ENCODE assay signal across 16 cellular contexts in the genomic region with DNA sequence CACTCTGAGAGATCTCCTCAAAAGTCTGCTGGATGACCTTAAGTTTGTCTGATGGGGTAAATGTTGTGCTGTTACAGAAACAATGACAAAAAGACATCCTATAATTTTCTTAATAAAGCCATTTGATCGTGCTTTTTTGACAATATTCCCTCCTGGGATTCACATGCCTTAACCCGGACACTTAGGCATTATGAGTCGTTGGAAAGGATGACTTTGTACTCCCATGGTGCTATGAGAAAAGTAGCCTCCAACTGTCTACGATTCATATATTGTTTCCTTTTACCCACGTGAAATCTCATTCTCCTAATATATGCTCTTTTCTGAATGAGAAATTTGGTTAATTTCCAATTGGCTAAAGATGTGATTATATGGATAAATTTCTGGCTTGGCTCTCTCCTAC. TPM values are rescaled to one million over a fixed set of nuclear protein-coding genes. Genes with fewer than 3 reads are reported as not detected.
DNase-seq lines count a peak whose midpoint lies in the region; ATAC-seq and TF ChIP-seq lines count a peak whose summit lies in the region.
"Had no signal": no experiment of that assay in that cellular context is flagged by ENCODE, and none has a peak within 500 bp of the region (broad histone marks: within the 10 kb centered on the region; RNA-seq: fewer than 3 reads in every experiment).

No MANE protein-coding gene starts in this region.

- no peak overlapping the region for H3K9ac ChIP-seq in PC-3 (ENCODE audit: low read length)

- H3K9me3 Mint-ChIP-seq in HFFc6 = no peaks in the 10 kb centered on the region
- H3K9me3 Mint-ChIP-seq: CD8-positive, alpha-beta T cell; GM23338 had no signal

- no peak overlapping the region for H3K4me3 Mint-ChIP-seq in HFFc6
- H3K4me3 Mint-ChIP-seq: B cell; CD8-positive, alpha-beta T cell; GM23338 had no signal

- H3K4me1 ChIP-seq in ACC112 (ENCODE audit: control insufficient read depth, insufficient read depth, low read length, unreplicated experiment) (peaks cover 44% of the 10 kb centered on the region), PC-3 (ENCODE audit: insufficient read depth, low read length) (peaks cover 17% of the 10 kb centered on the region)

- no peaks in the 10 kb centered on the region for H3K9me2 ChIP-seq in PC-3 (replicated peaks; ENCODE audit: low read length)

- ATAC-seq in PC-3 = peak; percentile 27; the same call in 1 of the 2 replicates
- ATAC-seq: CD8-positive, alpha-beta T cell; GM12878; GM23338; HepG2 had no signal

- no peak overlapping the region for H3K4me2 ChIP-seq in PC-3 (ENCODE audit: low read length)
- H3K4me2 ChIP-seq: GM23338 had no signal

- intact Hi-C loops in PC-3 (cut with micrococcal nuclease) = no loop called here

- no peak for DNase-seq in HFFc6
- DNase-seq in PC-3 = peak; percentile 40
- DNase-seq in fibroblast of mammary gland (ENCODE audit: low read depth) = peak; percentile 48
- DNase-seq in activated CD4-positive, alpha-beta T cell treated with anti-CD3 and anti-CD28 coated beads, Interleukin-2, amount 50 U/mL, for 48 hours = no peak
- DNase-seq in H7 = no peak
- no peak for DNase-seq in effector CD8-positive, alpha-beta T cell (lab: John Stamatoyannopoulos, UW)
- DNase-seq: 8988T; C1 segment of cervical spinal cord; Caco-2; CD8-positive, alpha-beta T cell had no signal

- BruUV-seq in PC-3 (replicated peaks; lab: Mats Ljungman, UMichigan) = no TSS peak

- peaks cover 73% of the 10 kb centered on the region for H3K4me1 Mint-ChIP-seq in HFFc6 (ENCODE audit: low read depth)
- H3K4me1 Mint-ChIP-seq: B cell had no signal

- H3K9me3 ChIP-seq in PC-3 (ENCODE audit: low read length) = no peaks in the 10 kb centered on the region
- H3K9me3 ChIP-seq: Caco-2, HAP-1 had no signal

- H3K79me2 ChIP-seq in ACC112 (ENCODE audit: control insufficient read depth, insufficient read depth, low read length, unreplicated experiment) (no peaks in the 10 kb centered on the region), PC-3 (ENCODE audit: low read length) (no peaks in the 10 kb centered on the region)

- H3K4me3 ChIP-seq in ACC112 (ENCODE audit: low read depth, low read length) = no peak overlapping the region
- no peak overlapping the region for H3K4me3 ChIP-seq in PC-3 (ENCODE audit: low read length)
- H3K4me3 ChIP-seq in fibroblast of mammary gland (ENCODE audit: control insufficient read depth, low read depth, low read length) = no peak overlapping the region
- no peak overlapping the region for H3K4me3 ChIP-seq in H7 (ENCODE audit: insufficient read depth, low read depth, low read length)
- H3K4me3 ChIP-seq: GM12878, GM23338, HAP-1 had no signal

- H2AFZ ChIP-seq in ACC112 (ENCODE audit: low read length, unreplicated experiment) = no peak overlapping the region
- no peak overlapping the region for H2AFZ ChIP-seq in PC-3 (ENCODE audit: low read length)
- H2AFZ ChIP-seq: GM23338 had no signal

- H3K27ac Mint-ChIP-seq in HFFc6 = peak overlapping the region; percentile 50
- H3K27ac Mint-ChIP-seq: B cell; CD8-positive, alpha-beta T cell; GM23338 had no signal

- H3K36me3 ChIP-seq in ACC112 (ENCODE audit: insufficient read depth, low read length) = peaks cover 15% of the 10 kb centered on the region
- H3K36me3 ChIP-seq in PC-3 (ENCODE audit: low read depth, low read length) = peaks cover 20% of the 10 kb centered on the region; the same call in 1 of the 2 replicates
- H3K36me3 ChIP-seq in H7 (replicated peaks; ENCODE audit: control insufficient read depth, insufficient read depth, low read length) = peaks cover 1% of the 10 kb centered on the region

- CTCF ChIA-PET in PC-3 (lab: Charles Lee) = no interaction called here

- POLR2A ChIA-PET in PC-3 (lab: Charles Lee; ENCODE audit: unreplicated experiment) = no interaction called here

- no peaks in the 10 kb centered on the region for H3K27me3 Mint-ChIP-seq in HFFc6 (ENCODE audit: insufficient read depth)
- H3K27me3 Mint-ChIP-seq: B cell had no signal

- no peaks in the 10 kb centered on the region for H3F3A ChIP-seq in PC-3 (ENCODE audit: low read length, unreplicated experiment)

- H3K27me3 ChIP-seq in ACC112 (ENCODE audit: insufficient read depth, low read length) (no peaks in the 10 kb centered on the region), PC-3 (ENCODE audit: low read length) (no peaks in the 10 kb centered on the region), H7 (ENCODE audit: control insufficient read depth, insufficient read depth, low read length) (no peaks in the 10 kb centered on the region)

- peaks cover 68% of the 10 kb centered on the region for H3K36me3 Mint-ChIP-seq in HFFc6 (ENCODE audit: low read depth)

- TF ChIP-seq CTCF in HFFc6 (IDR thresholded peaks at IDR 0.05) (no peak), PC-3 (conservative IDR thresholded peaks at IDR 0.05; ENCODE audit: low read depth, low read length) (no peak), fibroblast of mammary gland (conservative IDR thresholded peaks at IDR 0.05; ENCODE audit: control insufficient read depth, insufficient read depth, low read depth, low read length) (no peak)

- H4K20me1 ChIP-seq in PC-3 (ENCODE audit: low read length) = no peaks in the 10 kb centered on the region

- H3K27ac ChIP-seq in ACC112 (ENCODE audit: low read depth, low read length) (peak overlapping the region; percentile 34), PC-3 (ENCODE audit: low read length) (peak overlapping the region; percentile 42)

RNA-seq across cellular contexts. Expression of a gene that starts 6.1 kb away (rescaled TPM):
- 1 to 10 TPM; 2.7 to 6.7 (median 3.7) TPM for total RNA-seq in HFFc6 (2021; fragmentation: NEBNext Ultra II Directional; extraction: Animal tissue kit (Norgen Biotek cat#: 25700))
- 0.52 and 0.77 TPM in 2 replicates for total RNA-seq in PC-3 (2014; rRNA removed)
- not detected in 2 replicates for total RNA-seq in H7 (2014; rRNA removed; shearing (Covaris generic))
- total RNA-seq: B cell; CD8-positive, alpha-beta T cell; GM12878; GM23338; HepG2 had no signal

Comparison
In these comparisons a context has a peak if more than half of its experiments do, and no peak if none do; other contexts are left out.
1. DNase-seq: peak in PC-3 (single experiment) and fibroblast of mammary gland (single experiment); none in HFFc6 (single experiment), activated CD4-positive, alpha-beta T cell treated with anti-CD3 and anti-CD28 coated beads, Interleukin-2, amount 50 U/mL, for 48 hours (0 of 2), H7 (single experiment) and effector CD8-positive, alpha-beta T cell (single experiment).